25 cellular contexts compared by ENCODE assay signal in genomic region chr1:47772960-47773682, GRCh38.
"Had no signal": no experiment of that assay in that cellular context is flagged by ENCODE, and none has a peak within 500 bp of the region (broad histone marks: within the 10 kb centered on the region; RNA-seq: fewer than 3 reads in every experiment).

No MANE protein-coding gene starts in this region.

- H3K4me3 ChIP-seq: ascending aorta, body of pancreas, K562 had no signal

- H3K4me1 ChIP-seq: ascending aorta had no signal

- H3K9me3 ChIP-seq: ascending aorta, body of pancreas had no signal

- DNase-seq: activated CD4-positive, alpha-beta T cell treated with anti-CD3 and anti-CD28 coated beads for 48 hours; activated CD4-positive, alpha-beta T cell treated with anti-CD3 and anti-CD28 coated beads, Interleukin-2, amount 50 U/mL, for 4 hours; activated CD4-positive, CD25-positive, alpha-beta regulatory T cell treated with anti-CD3 and anti-CD28 coated beads, Interleukin-2, amount 50 U/mL, for 72 hours; activated CD8-positive, alpha-beta memory T cell treated with anti-CD3 and anti-CD28 coated beads, Interleukin-2, amount 50 U/mL, for 48 hours; activated CD8-positive, alpha-beta T cell treated with anti-CD3 and anti-CD28 coated beads, Interleukin-2, amount 10 ng/mL, durations not matched to agents 7 days and 5 days; activated effector memory CD4-positive, alpha-beta T cell treated with Interleukin-2 at 50 U/mL for 16 hours; activated naive CD4-positive, alpha-beta T cell; activated naive CD8-positive, alpha-beta T cell treated with anti-CD3 and anti-CD28 coated beads, Interleukin-2, amount 50 U/mL, for 24 hours; activated T-cell treated with anti-CD3 and anti-CD28 coated beads, Interleukin-2, amount 50 U/mL, for 1 hour; amniotic stem cell; body of pancreas; Karpas-422; MM.1S; NCI-H1105; NCI-H1436; NCI-H1694 treated with DMSO at 0.1 percent for 48 hours; NCI-H2029 treated with DMSO at 0.1 percent for 48 hours; NCI-H446; PC-3; SIG-M5; SW 1271 had no signal

- H3K27me3 ChIP-seq: ascending aorta, body of pancreas had no signal

- H3K27ac ChIP-seq: ascending aorta, body of pancreas had no signal

- ATAC-seq: activated CD8-positive, alpha-beta T cell treated with anti-CD3 and anti-CD28 coated beads, Interleukin-2, amount 10 ng/mL, durations not matched to agents 7 days and 5 days; activated naive CD4-positive, alpha-beta T cell treated with anti-CD3 and anti-CD28 coated beads, Interleukin-2, amount 50 U/mL, for 72 hours; activated naive CD8-positive, alpha-beta T cell treated with anti-CD3 and anti-CD28 coated beads, Interleukin-2, amount 50 U/mL, for 24 hours; body of pancreas; K562; PC-3; SK-N-SH treated with all-trans-retinoic acid at 6 μM for 48 hours had no signal
